19 cellular contexts compared by ENCODE assay signal in genomic region chr17:661509-661908, GRCh38.
"Had no signal": no experiment of that assay in that cellular context is flagged by ENCODE, and none has a peak within 500 bp of the region (broad histone marks: within the 10 kb centered on the region; RNA-seq: fewer than 3 reads in every experiment).

No MANE protein-coding gene starts in this region.

- H3K4me3 ChIP-seq: lower lobe of right lung, spleen, stomach, testis, upper lobe of left lung had no signal

- H3K27ac ChIP-seq: brain microvascular endothelial cell, foreskin keratinocyte, lower lobe of right lung, spleen, stomach, testis, upper lobe of left lung had no signal

- H3K4me1 ChIP-seq: foreskin keratinocyte, lower lobe of right lung, stomach, testis, upper lobe of left lung had no signal

- H3K9me3 Mint-ChIP-seq: activated naive CD8-positive, alpha-beta T cell treated with anti-CD3 and anti-CD28 coated beads, Interleukin-2, amount 10 ng/mL, durations not matched to agents 7 days and 5 days; activated T-helper 1 cell treated with anti-CD3 and anti-CD28 coated beads, Interleukin-12 subunit alpha, Interleukin-12 subunit beta, Interleukin-2, Interleukin-4 antibody, amounts not matched to agents 30 ng/mL and 10 ng/mL and 1 ng/mL, durations not matched to agents 14 hours and 24 hours and 36 hours; central memory CD8-positive, alpha-beta T cell; mesothelial cell of epicardium; neural crest cell; T-helper 2 cell treated with Interferon-gamma antibody and Interleukin-4, amounts not matched to agents 5 μg/mL and 100 μg/mL, for 36 hours had no signal

- ATAC-seq: foreskin keratinocyte, left cardiac atrium, lower lobe of right lung, sciatic nerve had no signal

- H3K27ac Mint-ChIP-seq: activated naive CD8-positive, alpha-beta T cell treated with anti-CD3 and anti-CD28 coated beads, Interleukin-2, amount 10 ng/mL, durations not matched to agents 7 days and 5 days; activated T-helper 1 cell treated with anti-CD3 and anti-CD28 coated beads, Interleukin-12 subunit alpha, Interleukin-12 subunit beta, Interleukin-2, Interleukin-4 antibody, amounts not matched to agents 30 ng/mL and 10 ng/mL and 1 ng/mL, durations not matched to agents 14 hours and 24 hours and 36 hours; mesothelial cell of epicardium; T-helper 2 cell treated with Interferon-gamma antibody and Interleukin-4, amounts not matched to agents 5 μg/mL and 100 μg/mL, for 36 hours had no signal

- H3K4me3 Mint-ChIP-seq: activated naive CD8-positive, alpha-beta T cell treated with anti-CD3 and anti-CD28 coated beads, Interleukin-2, amount 10 ng/mL, durations not matched to agents 7 days and 5 days; activated T-helper 1 cell treated with anti-CD3 and anti-CD28 coated beads, Interleukin-12 subunit alpha, Interleukin-12 subunit beta, Interleukin-2, Interleukin-4 antibody, amounts not matched to agents 30 ng/mL and 10 ng/mL and 1 ng/mL, durations not matched to agents 14 hours and 24 hours and 36 hours; central memory CD8-positive, alpha-beta T cell; mesothelial cell of epicardium; neural crest cell; T-helper 2 cell treated with Interferon-gamma antibody and Interleukin-4, amounts not matched to agents 5 μg/mL and 100 μg/mL, for 36 hours had no signal

- H3K27me3 Mint-ChIP-seq: activated naive CD8-positive, alpha-beta T cell treated with anti-CD3 and anti-CD28 coated beads, Interleukin-2, amount 10 ng/mL, durations not matched to agents 7 days and 5 days; central memory CD8-positive, alpha-beta T cell had no signal

- H3K4me1 Mint-ChIP-seq: central memory CD8-positive, alpha-beta T cell; mesothelial cell of epicardium; neural crest cell had no signal

- H3K27me3 ChIP-seq: brain microvascular endothelial cell, foreskin keratinocyte, spleen, stomach, testis, upper lobe of left lung had no signal

- DNase-seq: activated CD4-positive, alpha-beta T cell treated with anti-CD3 and anti-CD28 coated beads, Interleukin-2, amount 50 U/mL, for 1 hour; activated naive CD4-positive, alpha-beta T cell; activated naive CD8-positive, alpha-beta T cell treated with anti-CD3 and anti-CD28 coated beads, Interleukin-2, amount 10 ng/mL, durations not matched to agents 7 days and 5 days; brain microvascular endothelial cell; cortex of kidney; effector CD8-positive, alpha-beta T cell; foreskin keratinocyte; left cardiac atrium; lower lobe of right lung; spleen; stomach; testis; upper lobe of left lung had no signal

- H3K9me3 ChIP-seq: lower lobe of right lung, spleen, stomach, testis, upper lobe of left lung had no signal
